In genomic region chr7:76565001-76565400, GRCh38 we compare ENCODE assay signal across 3 cellular contexts. TPM values are rescaled to one million over a fixed set of nuclear protein-coding genes. Genes with fewer than 3 reads are reported as not detected.
"Had no signal": no experiment of that assay in that cellular context is flagged by ENCODE, and none has a peak within 500 bp of the region (broad histone marks: within the 10 kb centered on the region; RNA-seq: fewer than 3 reads in every experiment).

No MANE protein-coding gene starts in this region.

RNA-seq across cellular contexts. Expression of gene SPDYE16, which starts 21.9 kb away (rescaled TPM):
- total RNA-seq: activated B cell treated with CpG ODN at 0.5 μM for 24 hours; activated CD4-positive, alpha-beta T cell treated with anti-CD3 and anti-CD28 coated beads, Interleukin-2, amount 10 ng/mL, durations not matched to agents 24 days and 14 days; WTC11 had no signal
